Comparison of ENCODE assay signal across 8 cellular contexts in the genomic region with DNA sequence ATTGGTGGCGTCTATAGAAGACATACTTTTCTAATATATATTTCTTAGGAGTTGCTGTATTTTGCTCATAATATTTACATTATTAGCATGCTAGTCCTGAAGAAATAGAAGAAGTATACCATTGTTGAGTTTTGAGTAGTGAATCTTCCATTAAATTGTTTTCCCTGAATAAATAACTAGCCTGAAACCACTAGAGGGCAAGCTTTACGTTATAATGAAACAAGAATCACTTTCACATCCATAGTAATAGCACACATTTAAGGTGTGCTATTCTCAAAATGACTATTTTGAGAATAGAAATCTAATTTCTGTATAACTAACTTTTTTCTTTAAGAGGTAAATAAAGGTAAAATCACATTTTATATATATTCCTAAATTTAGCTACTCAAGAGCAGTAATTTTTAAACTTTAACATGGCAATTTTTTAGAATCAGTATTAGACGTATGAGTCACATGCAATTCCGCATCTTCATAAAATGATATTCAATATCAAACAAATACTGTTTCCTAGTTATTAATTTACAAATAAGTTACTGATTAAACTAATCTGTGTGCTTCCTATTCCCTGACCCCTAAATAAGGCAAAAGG.
DNase-seq lines count a peak whose midpoint lies in the region; ATAC-seq and TF ChIP-seq lines count a peak whose summit lies in the region.

No MANE protein-coding gene starts in this region.

- WGBS in psoas muscle, 3 donors: 71 to 73% (median 72%) methylated on average over 4 of the region's 4 CpGs

- H3K9me3 ChIP-seq in psoas muscle: no peaks in the 10 kb centered on the region

- H3K27ac ChIP-seq in psoas muscle: no peak overlapping the region

- ATAC-seq in GM18858 (IDR thresholded peaks at IDR 0.05; ENCODE audit: unreplicated experiment) (peak; percentile 91), HG03060 (IDR thresholded peaks at IDR 0.05; ENCODE audit: low read depth, unreplicated experiment) (peak; percentile 79), psoas muscle (no peak)

- intact Hi-C loops in psoas muscle (cut with DNase I): no loop called here

- no peak overlapping the region for H3K4me3 ChIP-seq in cardiac fibroblast (replicated peaks in 1 of 2; ENCODE audit: low read depth in 2 of 2, low read length in 2 of 2)
- no peak overlapping the region for H3K4me3 ChIP-seq in psoas muscle

- DNase-seq in AG08396 (ENCODE audit: low spot score) (peak; percentile 4), NCI-H2196 (lab: John Stamatoyannopoulos, UW; ENCODE audit: unreplicated experiment) (peak; percentile 13), cardiac fibroblast (ENCODE audit: low read depth in 2 of 2) (peak; percentile 15 to 31), psoas muscle (no peak)
- DNase-seq in activated naive CD4-positive, alpha-beta T cell treated with Interleukin-2 at 50 U/mL for 16 hours: no peak
- DNase-seq in activated CD4-positive, CD25-positive, alpha-beta regulatory T cell treated with anti-CD3 and anti-CD28 coated beads, Interleukin-2, amount 50 U/mL, for 72 hours: no peak

- no peaks in the 10 kb centered on the region for H3K36me3 ChIP-seq in psoas muscle (ENCODE audit: insufficient read depth in 1 of 2, low read depth in 1 of 2)

- H3K27me3 ChIP-seq in psoas muscle (ENCODE audit: insufficient read depth in 3 of 3, low read length in 2 of 3): no peaks in the 10 kb centered on the region

- TF ChIP-seq CTCF in cardiac fibroblast (IDR thresholded peaks at IDR 0.05; ENCODE audit: low read depth, low read length) (peak; percentile 24), psoas muscle (IDR thresholded peaks at IDR 0.05) (peak; percentile 27)

- no peaks in the 10 kb centered on the region for H3K4me1 ChIP-seq in psoas muscle

Comparison
In these comparisons a context has a peak if more than half of its experiments do, and no peak if none do; other contexts are left out.
1. DNase-seq: peak in AG08396 (single experiment), NCI-H2196 (single experiment) and cardiac fibroblast (2 of 2); none in psoas muscle (0 of 2), activated naive CD4-positive, alpha-beta T cell treated with Interleukin-2 at 50 U/mL for 16 hours (single experiment) and activated CD4-positive, CD25-positive, alpha-beta regulatory T cell treated with anti-CD3 and anti-CD28 coated beads, Interleukin-2, amount 50 U/mL, for 72 hours (single experiment).
2. ATAC-seq: peak in GM18858 (single experiment) and HG03060 (single experiment); none in psoas muscle (0 of 4).